In genomic region chr9:15882328-15882727, GRCh38 we compare ENCODE assay signal across 7 cellular contexts.
"Had no signal": no experiment of that assay in that cellular context is flagged by ENCODE, and none has a peak within 500 bp of the region (broad histone marks: within the 10 kb centered on the region; RNA-seq: fewer than 3 reads in every experiment).

No MANE protein-coding gene starts in this region.

- H3K4me2 ChIP-seq: GM23338 had no signal

- H3K4me3 Mint-ChIP-seq: GM23338, H9 had no signal

- H2AFZ ChIP-seq: GM23338 had no signal

- H3K4me3 ChIP-seq: GM23338 had no signal

- H3K9me3 Mint-ChIP-seq: GM23338, H9 had no signal

- H3K27ac Mint-ChIP-seq: GM23338, H9 had no signal

- DNase-seq: H9, HCEC 1CT, IMR-90 had no signal

- FAIRE-seq: H1, H54, HTR-8/SVneo had no signal
